ENCODE assay signal across 18 cellular contexts in genomic region chr5:129049116-129049515, GRCh38. TPM values are rescaled to one million over a fixed set of nuclear protein-coding genes. Genes with fewer than 3 reads are reported as not detected.
DNase-seq lines count a peak whose midpoint lies in the region; ATAC-seq and TF ChIP-seq lines count a peak whose summit lies in the region.
"Had no signal": no experiment of that assay in that cellular context is flagged by ENCODE, and none has a peak within 500 bp of the region (broad histone marks: within the 10 kb centered on the region; RNA-seq: fewer than 3 reads in every experiment).

No MANE protein-coding gene starts in this region.

- H3K4me3 Mint-ChIP-seq in mesothelial cell of epicardium: no peak overlapping the region
- H3K4me3 Mint-ChIP-seq: B cell; CD4-positive, CD25-positive, alpha-beta regulatory T cell; CD8-positive, alpha-beta memory T cell; GM23338; H9 had no signal

- H3K9me2 ChIP-seq in PC-3 (replicated peaks; ENCODE audit: low read length): no peaks in the 10 kb centered on the region

- H3K27me3 ChIP-seq in PC-3 (ENCODE audit: low read length): no peaks in the 10 kb centered on the region; the same call in 1 of the 2 replicates
- no peaks in the 10 kb centered on the region for H3K27me3 ChIP-seq in esophagus muscularis mucosa
- H3K27me3 ChIP-seq: BLaER1 had no signal

- H3K36me3 ChIP-seq in PC-3 (ENCODE audit: low read depth, low read length) (no peaks in the 10 kb centered on the region), esophagus muscularis mucosa (no peaks in the 10 kb centered on the region)
- H3K36me3 ChIP-seq: BLaER1 had no signal

- no peak overlapping the region for H2AFZ ChIP-seq in PC-3 (ENCODE audit: low read length)
- H2AFZ ChIP-seq: GM23338 had no signal

- H3K4me3 ChIP-seq in PC-3 (ENCODE audit: low read length): no peak overlapping the region
- H3K4me3 ChIP-seq in esophagus muscularis mucosa: no peak overlapping the region
- H3K4me3 ChIP-seq: BLaER1, GM23338 had no signal

- H4K20me1 ChIP-seq in PC-3 (ENCODE audit: low read length): no peaks in the 10 kb centered on the region
- H4K20me1 ChIP-seq: BLaER1 had no signal

- POLR2A ChIA-PET in PC-3 (lab: Charles Lee; ENCODE audit: unreplicated experiment): no interaction called here

- peak overlapping the region; percentile 30 for H3K27ac Mint-ChIP-seq in mesothelial cell of epicardium
- H3K27ac Mint-ChIP-seq: B cell; CD4-positive, CD25-positive, alpha-beta regulatory T cell; CD8-positive, alpha-beta memory T cell; GM23338; H9 had no signal

- H3K79me2 ChIP-seq in PC-3 (ENCODE audit: low read length): no peaks in the 10 kb centered on the region

- H3K27ac ChIP-seq in PC-3 (ENCODE audit: low read length) (no peak overlapping the region), esophagus muscularis mucosa (replicated peaks in 1 of 4) (no peak overlapping the region)
- H3K27ac ChIP-seq: 22Rv1, BLaER1, C4-2B had no signal

- H3K4me2 ChIP-seq in PC-3 (ENCODE audit: low read length): no peak overlapping the region
- H3K4me2 ChIP-seq: BLaER1, GM23338 had no signal

- H3K4me1 ChIP-seq in PC-3 (ENCODE audit: insufficient read depth, low read length) (no peaks in the 10 kb centered on the region), esophagus muscularis mucosa (peaks cover 0 to 28% (median 20%) of the 10 kb centered on the region in 4 donors)
- H3K4me1 ChIP-seq: BLaER1 had no signal

- TF ChIP-seq EP300 in esophagus muscularis mucosa (IDR thresholded peaks at IDR 0.05): no peak

- CTCF ChIA-PET in PC-3 (lab: Charles Lee): no interaction called here

- H3K36me3 Mint-ChIP-seq in mesothelial cell of epicardium: peaks cover 16% of the 10 kb centered on the region
- H3K36me3 Mint-ChIP-seq: CD4-positive, CD25-positive, alpha-beta regulatory T cell; CD8-positive, alpha-beta memory T cell had no signal

- no peak for TF ChIP-seq POLR2A in esophagus muscularis mucosa (IDR thresholded peaks at IDR 0.05; ENCODE audit: low read depth)

- no peak overlapping the region for H3K9ac ChIP-seq in PC-3 (ENCODE audit: low read length)
- H3K9ac ChIP-seq: BLaER1 had no signal

- TF ChIP-seq CTCF in PC-3 (conservative IDR thresholded peaks at IDR 0.05; ENCODE audit: low read depth, low read length): no peak
- TF ChIP-seq CTCF in mesothelial cell of epicardium (IDR thresholded peaks at IDR 0.05; ENCODE audit: unreplicated experiment): no peak
- TF ChIP-seq CTCF in esophagus muscularis mucosa (IDR thresholded peaks at IDR 0.05): no peak

- intact Hi-C loops in PC-3 (cut with micrococcal nuclease): no loop called here
- intact Hi-C loops in esophagus muscularis mucosa (cut with DNase I): no loop called here

- no peaks in the 10 kb centered on the region for H3K27me3 Mint-ChIP-seq in mesothelial cell of epicardium (ENCODE audit: low read depth)
- H3K27me3 Mint-ChIP-seq: CD4-positive, CD25-positive, alpha-beta regulatory T cell had no signal

- BruUV-seq in PC-3 (replicated peaks; lab: Mats Ljungman, UMichigan): no TSS peak

- 30% methylated on average over 1 of the region's 1 CpG for WGBS in esophagus muscularis mucosa

- DNase-seq in NCI-H1694 (lab: John Stamatoyannopoulos, UW) (peak; percentile 5), NCI-H1694 treated with DMSO at 0.1 percent for 48 hours (lab: John Stamatoyannopoulos, UW) (no peak), PC-3 (no peak), mesothelial cell of epicardium (ENCODE audit: low spot score in 2 of 2, unreplicated experiment in 2 of 2) (no peak), esophagus muscularis mucosa (ENCODE audit: extremely low spot score) (no peak), cerebellum (ENCODE audit: low spot score) (no peak)
- DNase-seq: CD4-positive, CD25-positive, alpha-beta regulatory T cell; CD8-positive, alpha-beta memory T cell; DMS53; DMS79 treated with DMSO at 0.1 percent for 48 hours; GF-D8; H9 had no signal

- peaks cover 17% of the 10 kb centered on the region for H3K4me1 Mint-ChIP-seq in mesothelial cell of epicardium
- H3K4me1 Mint-ChIP-seq: B cell; CD4-positive, CD25-positive, alpha-beta regulatory T cell; CD8-positive, alpha-beta memory T cell; GM23338; H9 had no signal

- ATAC-seq in PC-3: peak; percentile 15; the same call in 1 of the 2 replicates
- ATAC-seq: GM23338, HCT116 had no signal

- H3K9me3 Mint-ChIP-seq in mesothelial cell of epicardium: peaks cover 20% of the 10 kb centered on the region

- H3K9me3 ChIP-seq in PC-3 (ENCODE audit: low read length) (peaks cover 5% of the 10 kb centered on the region), esophagus muscularis mucosa (peaks cover 0 to 11% (median 5%) of the 10 kb centered on the region in 4 donors)

- no peaks in the 10 kb centered on the region for H3F3A ChIP-seq in PC-3 (ENCODE audit: low read length, unreplicated experiment)

RNA-seq across cellular contexts. Expression of gene ISOC1, which starts 45.4 kb away (rescaled TPM):
- total RNA-seq in PC-3 (2014; rRNA removed) (24.3 and 27.3 TPM in 2 replicates), mesothelial cell of epicardium (31.2 to 32.7 TPM (median 32.5 TPM) in 3 replicates), esophagus muscularis mucosa (100 to 1,000 TPM in 1 of 4 donors, 10 to 100 TPM in 3; 53.5 to 136 (median 89.5) TPM), cerebellum (16.3 TPM)
